32 cellular contexts compared by ENCODE assay signal in the genomic region with DNA sequence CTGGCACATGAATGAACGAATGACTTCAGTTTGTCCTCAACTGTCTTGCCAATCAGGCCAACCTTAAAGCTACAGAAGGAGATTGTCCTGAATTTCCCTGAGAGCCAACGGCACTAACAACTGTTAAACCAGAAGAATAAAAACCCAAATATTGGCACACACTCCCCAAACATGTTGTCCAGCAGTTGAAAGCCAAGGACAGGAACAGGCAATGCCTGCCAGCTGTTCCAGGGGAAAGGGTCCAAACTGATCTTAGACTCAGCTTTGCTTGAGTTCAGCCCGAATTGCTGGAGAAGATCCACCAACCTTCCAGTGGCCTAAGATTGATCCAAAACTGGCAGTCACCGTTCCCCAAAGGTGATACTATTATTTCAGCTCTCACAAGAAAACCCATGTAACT. TPM values are rescaled to one million over a fixed set of nuclear protein-coding genes. Genes with fewer than 3 reads are reported as not detected.
DNase-seq lines count a peak whose midpoint lies in the region; ATAC-seq and TF ChIP-seq lines count a peak whose summit lies in the region.
"Had no signal": no experiment of that assay in that cellular context is flagged by ENCODE, and none has a peak within 500 bp of the region (broad histone marks: within the 10 kb centered on the region; RNA-seq: fewer than 3 reads in every experiment).

No MANE protein-coding gene starts in this region.

- in situ Hi-C loops in gastrocnemius medialis (cut with MboI; ENCODE audit: low sequenced_read_pairs in 4 of 4), result no loop called here

- H2AFZ ChIP-seq in SK-N-SH (ENCODE audit: low read depth), result no peak overlapping the region

- TF ChIP-seq CTCF in adrenal gland (IDR thresholded peaks at IDR 0.05) (no peak), gastrocnemius medialis (IDR thresholded peaks at IDR 0.05 in 4 of 5, conservative IDR thresholded peaks at IDR 0.05 in 1 of 5) (no peak), SK-N-SH (IDR thresholded peaks at IDR 0.05) (no peak)

- POLR2A ChIA-PET in SK-N-SH (lab: Yijun Ruan, JAX), result no interaction called here

- no peak for TF ChIP-seq POLR2A in adrenal gland (IDR thresholded peaks at IDR 0.05)
- TF ChIP-seq POLR2A in gastrocnemius medialis (IDR thresholded peaks at IDR 0.05), result no peak

- H3K4me3 ChIP-seq in adrenal gland (no peak overlapping the region), gastrocnemius medialis (no peak overlapping the region), SK-N-SH (ENCODE audit: low read depth in 2 of 2, low read length in 1 of 2) (no peak overlapping the region)
- H3K4me3 ChIP-seq: A549, GM12878, HAP-1, SK-N-MC had no signal

- CTCF ChIA-PET in SK-N-SH (lab: Yijun Ruan, JAX), result no interaction called here

- ATAC-seq in left lobe of liver (peak; percentile 57), gastrocnemius medialis (peak; percentile 18 to 70)
- ATAC-seq: A549; CD8-positive, alpha-beta T cell; GM12878; Panc1 had no signal

- H3K27me3 ChIP-seq in adrenal gland (no peaks in the 10 kb centered on the region), gastrocnemius medialis (no peaks in the 10 kb centered on the region), SK-N-SH (ENCODE audit: insufficient read depth) (no peaks in the 10 kb centered on the region)

- H3K4me2 ChIP-seq in SK-N-SH, result no peak overlapping the region
- H3K4me2 ChIP-seq: A549, KMS-11 had no signal

- H4K20me1 ChIP-seq in SK-N-SH (ENCODE audit: insufficient read depth), result no peaks in the 10 kb centered on the region

- no peaks in the 10 kb centered on the region for H3K79me2 ChIP-seq in SK-N-SH (ENCODE audit: insufficient read depth)

- intact Hi-C loops in adrenal gland (cut with DNase I), result no loop called here
- intact Hi-C loops in gastrocnemius medialis (cut with DNase I; ENCODE audit: low total_unique reads), result no loop called here

- H3K9ac ChIP-seq in SK-N-SH, result no peak overlapping the region
- H3K9ac ChIP-seq: KMS-11 had no signal

- DNase-seq in LHCN-M2 (ENCODE audit: low read depth) (peak; percentile 6), adrenal gland (peak in 5 of 7 donors; percentile 13 to 65 (median 27)), left lobe of liver (ENCODE audit: low spot score) (no peak), gastrocnemius medialis (peak in 1 of 2 donors; percentile 29), SK-N-SH (no peak), NCI-H1417 (lab: John Stamatoyannopoulos, UW) (no peak), KG1 (lab: John Stamatoyannopoulos, UW) (no peak), kidney tubule cell (ENCODE audit: low spot score) (no peak)
- DNase-seq: C1 segment of cervical spinal cord; Caco-2; CD8-positive, alpha-beta T cell; DMS 273 treated with DMSO at 0.1 percent for 48 hours; DMS79; EL; GDM1; GOT3; HFFc6; IMR-90; NCI-H1048; NCI-H1417 treated with DMSO at 0.1 percent for 48 hours; NCI-H1694 treated with DMSO at 0.1 percent for 48 hours; NCI-H2081; NCI-H2227 treated with DMSO at 0.1 percent for 48 hours; NCI-H526 treated with DMSO at 0.1 percent for 48 hours; SIG-M5 had no signal

- TF ChIP-seq EP300 in SK-N-SH (IDR thresholded peaks at IDR 0.05; ENCODE audit: borderline replicate concordance in 1 of 2, low read depth in 1 of 2, low read length in 1 of 2), result no peak

- no peaks in the 10 kb centered on the region for H3K9me2 ChIP-seq in SK-N-SH

- WGBS in adrenal gland, 4 donors, result 36 to 44% (median 41%) methylated on average over 4 of the region's 4 CpGs
- 93% methylated on average over 4 of the region's 4 CpGs for WGBS in SK-N-SH (ENCODE audit: low lambda C conversion rate)

- H3K36me3 ChIP-seq in adrenal gland (replicated peaks in 1 of 2) (no peaks in the 10 kb centered on the region), gastrocnemius medialis (no peaks in the 10 kb centered on the region), SK-N-SH (replicated peaks in 1 of 2; ENCODE audit: control insufficient read depth in 1 of 2, insufficient read depth in 2 of 2, low read length in 1 of 2) (no peaks in the 10 kb centered on the region)

- H3K9me3 ChIP-seq in adrenal gland (replicated peaks in 1 of 3) (no peaks in the 10 kb centered on the region), gastrocnemius medialis (no peaks in the 10 kb centered on the region), SK-N-SH (no peaks in the 10 kb centered on the region)
- H3K9me3 ChIP-seq: Caco-2, HAP-1 had no signal

- H3K27ac ChIP-seq in adrenal gland, result no peak overlapping the region
- no peak overlapping the region for H3K27ac ChIP-seq in gastrocnemius medialis
- H3K27ac ChIP-seq in SK-N-SH (ENCODE audit: low read depth in 2 of 2, low read length in 1 of 2), result no peak overlapping the region
- H3K27ac ChIP-seq: A549, KMS-11, RWPE1, SK-N-MC had no signal

- TF ChIP-seq RAD21 in SK-N-SH (IDR thresholded peaks at IDR 0.05; ENCODE audit: low read length), result no peak

- H3K4me1 ChIP-seq in adrenal gland (replicated peaks in 1 of 2), result no peaks in the 10 kb centered on the region
- no peaks in the 10 kb centered on the region for H3K4me1 ChIP-seq in gastrocnemius medialis
- no peaks in the 10 kb centered on the region for H3K4me1 ChIP-seq in SK-N-SH (ENCODE audit: control insufficient read depth in 1 of 2, insufficient read depth in 2 of 2, low read depth in 1 of 2, low read length in 1 of 2)
- H3K4me1 ChIP-seq: A549, Caco-2, HAP-1 had no signal

- no peaks in the 10 kb centered on the region for H3F3A ChIP-seq in SK-N-SH (replicated peaks; ENCODE audit: insufficient read depth)

TF ChIP-seq in SK-N-SH, 30 proteins besides CTCF, POLR2A, EP300 and RAD21:
- TF ChIP-seq NRF1 (IDR thresholded peaks at IDR 0.05; ENCODE audit: low read depth, low read length) (no peak), RXRA (IDR thresholded peaks at IDR 0.05; ENCODE audit: borderline replicate concordance, low read depth) (no peak), GABPA (IDR thresholded peaks at IDR 0.05; ENCODE audit: low read depth) (no peak)

RNA-seq across cellular contexts. Expression of gene AHCTF1, which starts 22.4 kb away (rescaled TPM):
- 41.2 and 42.8 TPM in 2 replicates for total RNA-seq in LHCN-M2 (2014; rRNA removed)
- polyA plus RNA-seq in LHCN-M2 (2012), result 6.1 TPM
- total RNA-seq in adrenal gland, result 10 to 100 TPM; 21.2 to 42.6 (median 29.1) TPM
- polyA plus RNA-seq in adrenal gland, result 10 to 100 TPM in 2 of 3 donors, 1 to 10 TPM in 1; 10.0 to 27.4 (median 11.5) TPM
- total RNA-seq in left lobe of liver, result 10.5 TPM
- 10 to 100 TPM; 21.7 to 28.5 (median 24.7) TPM for total RNA-seq in gastrocnemius medialis
- 8.5 and 10.0 TPM in 2 replicates for polyA plus RNA-seq in SK-N-SH (2012; rRNA removed)
- 11.0 and 11.8 TPM in 2 replicates for polyA plus RNA-seq in SK-N-SH (2012; cell fraction: cytosol; rRNA removed)
- 10.4 and 24.0 TPM in 2 replicates for polyA plus RNA-seq in SK-N-SH (2012; cell fraction: nucleus; rRNA removed)

RNA-seq across cellular contexts. Expression of gene ZNF695, which starts 53.7 kb away (rescaled TPM):
- total RNA-seq in LHCN-M2 (2014; rRNA removed) (4.1 and 5.8 TPM in 2 replicates), adrenal gland (1 to 10 TPM in 1 of 8 donors, under 1 TPM in 3, not detected in 4; 0.19 to 1.8 (median 0.34) TPM), left lobe of liver (not detected), gastrocnemius medialis (not detected)
- 5.6 TPM for polyA plus RNA-seq in LHCN-M2 (2012)
- polyA plus RNA-seq in adrenal gland (under 1 TPM in 2 of 3 donors, not detected in 1; 0.07 to 0.13 TPM), SK-N-SH (2012; rRNA removed) (3.0 and 3.2 TPM in 2 replicates)
- 3.7 and 4.0 TPM in 2 replicates for polyA plus RNA-seq in SK-N-SH (2012; cell fraction: cytosol; rRNA removed)
- 2.3 and 2.4 TPM in 2 replicates for polyA plus RNA-seq in SK-N-SH (2012; cell fraction: nucleus; rRNA removed)
- total RNA-seq: CD8-positive, alpha-beta T cell had no signal

Comparison
In these comparisons a context has a peak if more than half of its experiments do, and no peak if none do; other contexts are left out.
1. DNase-seq: peak in LHCN-M2 (single experiment) and adrenal gland (5 of 7); none in left lobe of liver (single experiment), SK-N-SH (single experiment), NCI-H1417 (0 of 3), KG1 (single experiment) and kidney tubule cell (single experiment).